In genomic region chr4:40053161-40053560, GRCh38 we compare ENCODE assay signal across 16 cellular contexts. TPM values are rescaled to one million over a fixed set of nuclear protein-coding genes. Genes with fewer than 3 reads are reported as not detected.
DNase-seq lines count a peak whose midpoint lies in the region; ATAC-seq and TF ChIP-seq lines count a peak whose summit lies in the region.
"Had no signal": no experiment of that assay in that cellular context is flagged by ENCODE, and none has a peak within 500 bp of the region (broad histone marks: within the 10 kb centered on the region; RNA-seq: fewer than 3 reads in every experiment).

No MANE protein-coding gene starts in this region.

- no peak for DNase-seq in activated naive CD8-positive, alpha-beta T cell treated with anti-CD3 and anti-CD28 coated beads for 36 hours
- no peak for DNase-seq in activated T-helper 1 cell treated with anti-CD3 and anti-CD28 coated beads, Interleukin-12 subunit alpha, Interleukin-12 subunit beta, Interleukin-2, Interleukin-4 antibody, amounts not matched to agents 30 ng/mL and 10 ng/mL and 1 ng/mL, durations not matched to agents 14 hours and 24 hours and 36 hours (ENCODE audit: low spot score)
- no peak for DNase-seq in DMS79 (lab: John Stamatoyannopoulos, UW)
- DNase-seq: C1 segment of cervical spinal cord; CD8-positive, alpha-beta T cell; COR-L47; DMS153; DND-41; GDM1 had no signal

- H3K4me3 Mint-ChIP-seq in activated naive CD8-positive, alpha-beta T cell, result no peak overlapping the region
- H3K4me3 Mint-ChIP-seq in activated naive CD8-positive, alpha-beta T cell treated with anti-CD3 and anti-CD28 coated beads for 36 hours, result no peak overlapping the region
- H3K4me3 Mint-ChIP-seq in activated T-helper 1 cell treated with anti-CD3 and anti-CD28 coated beads, Interleukin-12 subunit alpha, Interleukin-12 subunit beta, Interleukin-2, Interleukin-4 antibody, amounts not matched to agents 30 ng/mL and 10 ng/mL and 1 ng/mL, durations not matched to agents 14 hours and 24 hours and 36 hours, result no peak overlapping the region
- H3K4me3 Mint-ChIP-seq in nephron, result peak overlapping the region; percentile 28 to 63 (median 48)
- H3K4me3 Mint-ChIP-seq: B cell; CD8-positive, alpha-beta T cell had no signal

- H3K9me3 Mint-ChIP-seq in activated naive CD8-positive, alpha-beta T cell (ENCODE audit: low read depth), result no peaks in the 10 kb centered on the region
- peaks cover 1% of the 10 kb centered on the region for H3K9me3 Mint-ChIP-seq in activated naive CD8-positive, alpha-beta T cell treated with anti-CD3 and anti-CD28 coated beads for 36 hours
- peaks cover 6% of the 10 kb centered on the region for H3K9me3 Mint-ChIP-seq in activated T-helper 1 cell treated with anti-CD3 and anti-CD28 coated beads, Interleukin-12 subunit alpha, Interleukin-12 subunit beta, Interleukin-2, Interleukin-4 antibody, amounts not matched to agents 30 ng/mL and 10 ng/mL and 1 ng/mL, durations not matched to agents 14 hours and 24 hours and 36 hours
- no peaks in the 10 kb centered on the region for H3K9me3 Mint-ChIP-seq in nephron
- H3K9me3 Mint-ChIP-seq: CD8-positive, alpha-beta T cell had no signal

- H3K36me3 Mint-ChIP-seq in activated naive CD8-positive, alpha-beta T cell, result no peaks in the 10 kb centered on the region
- peaks cover 2% of the 10 kb centered on the region for H3K36me3 Mint-ChIP-seq in activated naive CD8-positive, alpha-beta T cell treated with anti-CD3 and anti-CD28 coated beads for 36 hours
- peaks cover 6% of the 10 kb centered on the region for H3K36me3 Mint-ChIP-seq in activated T-helper 1 cell treated with anti-CD3 and anti-CD28 coated beads, Interleukin-12 subunit alpha, Interleukin-12 subunit beta, Interleukin-2, Interleukin-4 antibody, amounts not matched to agents 30 ng/mL and 10 ng/mL and 1 ng/mL, durations not matched to agents 14 hours and 24 hours and 36 hours (ENCODE audit: low read depth)
- no peaks in the 10 kb centered on the region for H3K36me3 Mint-ChIP-seq in nephron (ENCODE audit: low read depth)
- H3K36me3 Mint-ChIP-seq: IgD-negative memory B cell had no signal

- intact Hi-C loops in activated T-helper 1 cell treated with anti-CD3 and anti-CD28 coated beads, Interleukin-12 subunit alpha, Interleukin-12 subunit beta, Interleukin-2, Interleukin-4 antibody, amounts not matched to agents 30 ng/mL and 10 ng/mL and 1 ng/mL, durations not matched to agents 14 hours and 24 hours and 36 hours (cut with micrococcal nuclease), result loop anchor here (10.0 kb wide), 1 partner anchor 1918 kb away; no protein-coding TSS in a partner anchor

- peaks cover 23% of the 10 kb centered on the region for H3K4me1 Mint-ChIP-seq in activated naive CD8-positive, alpha-beta T cell (ENCODE audit: low read depth)
- peaks cover 16% of the 10 kb centered on the region for H3K4me1 Mint-ChIP-seq in activated naive CD8-positive, alpha-beta T cell treated with anti-CD3 and anti-CD28 coated beads for 36 hours
- H3K4me1 Mint-ChIP-seq in activated T-helper 1 cell treated with anti-CD3 and anti-CD28 coated beads, Interleukin-12 subunit alpha, Interleukin-12 subunit beta, Interleukin-2, Interleukin-4 antibody, amounts not matched to agents 30 ng/mL and 10 ng/mL and 1 ng/mL, durations not matched to agents 14 hours and 24 hours and 36 hours (ENCODE audit: low read depth), result peaks cover 33% of the 10 kb centered on the region
- H3K4me1 Mint-ChIP-seq in nephron, result peaks cover 14% of the 10 kb centered on the region

- no peak for TF ChIP-seq CTCF in nephron (IDR thresholded peaks at IDR 0.05; ENCODE audit: unreplicated experiment in 3 of 3)

- ATAC-seq in HG02759 (IDR thresholded peaks at IDR 0.05; ENCODE audit: unreplicated experiment) (no peak), GM19395 (IDR thresholded peaks at IDR 0.05; ENCODE audit: unreplicated experiment) (no peak)
- ATAC-seq: CD8-positive, alpha-beta T cell; HCT116 had no signal

- H3K27ac Mint-ChIP-seq in activated naive CD8-positive, alpha-beta T cell, result peak overlapping the region; percentile 41
- no peak overlapping the region for H3K27ac Mint-ChIP-seq in activated naive CD8-positive, alpha-beta T cell treated with anti-CD3 and anti-CD28 coated beads for 36 hours
- H3K27ac Mint-ChIP-seq in activated T-helper 1 cell treated with anti-CD3 and anti-CD28 coated beads, Interleukin-12 subunit alpha, Interleukin-12 subunit beta, Interleukin-2, Interleukin-4 antibody, amounts not matched to agents 30 ng/mL and 10 ng/mL and 1 ng/mL, durations not matched to agents 14 hours and 24 hours and 36 hours, result peak overlapping the region; percentile 6
- peak overlapping the region; percentile 46 to 69 (median 54) for H3K27ac Mint-ChIP-seq in nephron
- H3K27ac Mint-ChIP-seq: CD8-positive, alpha-beta T cell had no signal

- H3K27me3 Mint-ChIP-seq in activated naive CD8-positive, alpha-beta T cell, result no peaks in the 10 kb centered on the region
- no peaks in the 10 kb centered on the region for H3K27me3 Mint-ChIP-seq in activated naive CD8-positive, alpha-beta T cell treated with anti-CD3 and anti-CD28 coated beads for 36 hours
- H3K27me3 Mint-ChIP-seq in activated T-helper 1 cell treated with anti-CD3 and anti-CD28 coated beads, Interleukin-12 subunit alpha, Interleukin-12 subunit beta, Interleukin-2, Interleukin-4 antibody, amounts not matched to agents 30 ng/mL and 10 ng/mL and 1 ng/mL, durations not matched to agents 14 hours and 24 hours and 36 hours (ENCODE audit: insufficient read depth), result no peaks in the 10 kb centered on the region
- no peaks in the 10 kb centered on the region for H3K27me3 Mint-ChIP-seq in nephron (ENCODE audit: low read depth)
- H3K27me3 Mint-ChIP-seq: B cell, IgD-negative memory B cell had no signal

RNA-seq across cellular contexts. Expression of gene N4BP2, which starts 3.5 kb away (rescaled TPM):
- total RNA-seq in activated naive CD8-positive, alpha-beta T cell treated with anti-CD3 and anti-CD28 coated beads for 36 hours, result 10 to 100 TPM; 17.6 to 21.9 TPM
- 28.7 and 29.0 TPM in 2 replicates for total RNA-seq in activated T-helper 1 cell treated with anti-CD3 and anti-CD28 coated beads, Interleukin-12 subunit alpha, Interleukin-12 subunit beta, Interleukin-2, Interleukin-4 antibody, amounts not matched to agents 30 ng/mL and 10 ng/mL and 1 ng/mL, durations not matched to agents 14 hours and 24 hours and 36 hours

Comparison
In these comparisons a context has a peak if more than half of its experiments do, and no peak if none do; other contexts are left out.
1. H3K4me3 Mint-ChIP-seq: peak in nephron (3 of 3); none in activated naive CD8-positive, alpha-beta T cell (single experiment), activated naive CD8-positive, alpha-beta T cell treated with anti-CD3 and anti-CD28 coated beads for 36 hours (single experiment) and activated T-helper 1 cell treated with anti-CD3 and anti-CD28 coated beads, Interleukin-12 subunit alpha, Interleukin-12 subunit beta, Interleukin-2, Interleukin-4 antibody, amounts not matched to agents 30 ng/mL and 10 ng/mL and 1 ng/mL, durations not matched to agents 14 hours and 24 hours and 36 hours (single experiment).